In the genomic region with DNA sequence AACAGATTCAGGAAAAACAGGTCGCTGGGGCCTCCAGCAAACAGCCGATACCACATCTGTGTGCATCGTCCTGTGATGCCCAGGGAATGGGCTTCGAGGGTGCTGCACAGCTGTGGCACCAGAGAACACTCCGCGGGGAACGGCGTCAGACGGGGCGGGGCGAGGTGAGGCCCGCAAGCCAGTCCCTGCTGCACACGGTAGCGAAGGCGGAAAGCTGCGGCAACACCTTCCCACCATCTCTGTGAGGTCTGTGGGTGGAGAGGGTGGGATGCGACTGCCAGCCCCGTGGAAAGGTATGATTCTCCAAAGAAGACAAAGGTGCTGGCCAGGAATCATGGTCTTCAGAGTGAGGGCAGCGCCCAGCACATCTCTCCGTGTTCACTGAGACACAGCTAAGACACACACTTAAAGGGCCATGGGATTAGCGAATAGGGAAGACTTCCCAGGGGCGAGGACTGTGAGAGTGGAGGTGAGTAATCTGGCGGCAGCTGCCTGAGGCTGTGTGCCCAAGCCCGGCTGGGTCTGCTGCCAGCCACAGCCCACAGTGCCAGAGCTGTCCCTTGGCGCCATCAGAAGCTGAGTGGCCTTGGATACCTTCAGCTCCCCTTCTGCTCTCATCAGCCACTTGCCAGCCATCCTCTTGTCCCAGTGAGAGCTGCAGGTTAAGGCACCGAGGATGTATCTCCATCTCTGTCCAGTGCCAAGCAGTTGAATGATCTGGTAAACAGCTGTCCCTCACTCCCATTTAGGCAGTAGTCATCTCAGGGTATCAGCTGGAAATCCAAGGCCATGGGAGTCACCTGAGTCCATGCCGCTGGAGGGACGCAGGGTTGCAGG, we compare ENCODE assay signal across 2 cellular contexts.
TF ChIP-seq lines count a peak whose summit lies in the region.

No MANE protein-coding gene starts in this region.

TF ChIP-seq in liver, 16 proteins besides CTCF, POLR2A, EP300 and RAD21:
- TF ChIP-seq GABPA (IDR thresholded peaks at IDR 0.05 in 1 of 2, conservative IDR thresholded peaks at IDR 0.05 in 1 of 2) = no peak
- TF ChIP-seq, protein P1, sequence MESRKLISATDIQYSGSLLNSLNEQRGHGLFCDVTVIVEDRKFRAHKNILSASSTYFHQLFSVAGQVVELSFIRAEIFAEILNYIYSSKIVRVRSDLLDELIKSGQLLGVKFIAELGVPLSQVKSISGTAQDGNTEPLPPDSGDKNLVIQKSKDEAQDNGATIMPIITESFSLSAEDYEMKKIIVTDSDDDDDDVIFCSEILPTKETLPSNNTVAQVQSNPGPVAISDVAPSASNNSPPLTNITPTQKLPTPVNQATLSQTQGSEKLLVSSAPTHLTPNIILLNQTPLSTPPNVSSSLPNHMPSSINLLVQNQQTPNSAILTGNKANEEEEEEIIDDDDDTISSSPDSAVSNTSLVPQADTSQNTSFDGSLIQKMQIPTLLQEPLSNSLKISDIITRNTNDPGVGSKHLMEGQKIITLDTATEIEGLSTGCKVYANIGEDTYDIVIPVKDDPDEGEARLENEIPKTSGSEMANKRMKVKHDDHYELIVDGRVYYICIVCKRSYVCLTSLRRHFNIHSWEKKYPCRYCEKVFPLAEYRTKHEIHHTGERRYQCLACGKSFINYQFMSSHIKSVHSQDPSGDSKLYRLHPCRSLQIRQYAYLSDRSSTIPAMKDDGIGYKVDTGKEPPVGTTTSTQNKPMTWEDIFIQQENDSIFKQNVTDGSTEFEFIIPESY (IDR thresholded peaks at IDR 0.05) = no peak
- TF ChIP-seq, protein P2, sequence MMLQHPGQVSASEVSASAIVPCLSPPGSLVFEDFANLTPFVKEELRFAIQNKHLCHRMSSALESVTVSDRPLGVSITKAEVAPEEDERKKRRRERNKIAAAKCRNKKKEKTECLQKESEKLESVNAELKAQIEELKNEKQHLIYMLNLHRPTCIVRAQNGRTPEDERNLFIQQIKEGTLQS (IDR thresholded peaks at IDR 0.05) = no peak
- TF ChIP-seq TAF1 (conservative IDR thresholded peaks at IDR 0.05) = no peak
- TF ChIP-seq FOXA2 (IDR thresholded peaks at IDR 0.05) = no peak

TF ChIP-seq in HepG2, 621 proteins besides CTCF, POLR2A, EP300 and RAD21:
- TF ChIP-seq ZEB1 (IDR thresholded peaks at IDR 0.05; ENCODE audit: insufficient replicate concordance, low read depth) = no peak
- TF ChIP-seq ZNF224 (CRISPR knock-in tag; IDR thresholded peaks at IDR 0.05) = no peak
- no peak for TF ChIP-seq SAFB2 (CRISPR knock-in tag; IDR thresholded peaks at IDR 0.05; ENCODE audit: borderline replicate concordance, low read depth)
- TF ChIP-seq ZNF761 (CRISPR knock-in tag; conservative IDR thresholded peaks at IDR 0.05) = no peak
- TF ChIP-seq PCBP1 (IDR thresholded peaks at IDR 0.05; ENCODE audit: borderline replicate concordance, low read depth, low read length) = no peak
- TF ChIP-seq, protein P3, sequence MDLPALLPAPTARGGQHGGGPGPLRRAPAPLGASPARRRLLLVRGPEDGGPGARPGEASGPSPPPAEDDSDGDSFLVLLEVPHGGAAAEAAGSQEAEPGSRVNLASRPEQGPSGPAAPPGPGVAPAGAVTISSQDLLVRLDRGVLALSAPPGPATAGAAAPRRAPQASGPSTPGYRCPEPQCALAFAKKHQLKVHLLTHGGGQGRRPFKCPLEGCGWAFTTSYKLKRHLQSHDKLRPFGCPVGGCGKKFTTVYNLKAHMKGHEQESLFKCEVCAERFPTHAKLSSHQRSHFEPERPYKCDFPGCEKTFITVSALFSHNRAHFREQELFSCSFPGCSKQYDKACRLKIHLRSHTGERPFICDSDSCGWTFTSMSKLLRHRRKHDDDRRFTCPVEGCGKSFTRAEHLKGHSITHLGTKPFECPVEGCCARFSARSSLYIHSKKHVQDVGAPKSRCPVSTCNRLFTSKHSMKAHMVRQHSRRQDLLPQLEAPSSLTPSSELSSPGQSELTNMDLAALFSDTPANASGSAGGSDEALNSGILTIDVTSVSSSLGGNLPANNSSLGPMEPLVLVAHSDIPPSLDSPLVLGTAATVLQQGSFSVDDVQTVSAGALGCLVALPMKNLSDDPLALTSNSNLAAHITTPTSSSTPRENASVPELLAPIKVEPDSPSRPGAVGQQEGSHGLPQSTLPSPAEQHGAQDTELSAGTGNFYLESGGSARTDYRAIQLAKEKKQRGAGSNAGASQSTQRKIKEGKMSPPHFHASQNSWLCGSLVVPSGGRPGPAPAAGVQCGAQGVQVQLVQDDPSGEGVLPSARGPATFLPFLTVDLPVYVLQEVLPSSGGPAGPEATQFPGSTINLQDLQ (CRISPR knock-in tag; IDR thresholded peaks at IDR 0.05) = no peak
- TF ChIP-seq, protein P4, sequence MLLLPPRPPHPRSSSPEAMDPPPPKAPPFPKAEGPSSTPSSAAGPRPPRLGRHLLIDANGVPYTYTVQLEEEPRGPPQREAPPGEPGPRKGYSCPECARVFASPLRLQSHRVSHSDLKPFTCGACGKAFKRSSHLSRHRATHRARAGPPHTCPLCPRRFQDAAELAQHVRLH (CRISPR knock-in tag; IDR thresholded peaks at IDR 0.05; ENCODE audit: borderline replicate concordance, low read depth) = no peak
- no peak for TF ChIP-seq ZKSCAN5 (CRISPR knock-in tag; IDR thresholded peaks at IDR 0.05)
